ENCODE assay signal across 20 cellular contexts in the genomic region with DNA sequence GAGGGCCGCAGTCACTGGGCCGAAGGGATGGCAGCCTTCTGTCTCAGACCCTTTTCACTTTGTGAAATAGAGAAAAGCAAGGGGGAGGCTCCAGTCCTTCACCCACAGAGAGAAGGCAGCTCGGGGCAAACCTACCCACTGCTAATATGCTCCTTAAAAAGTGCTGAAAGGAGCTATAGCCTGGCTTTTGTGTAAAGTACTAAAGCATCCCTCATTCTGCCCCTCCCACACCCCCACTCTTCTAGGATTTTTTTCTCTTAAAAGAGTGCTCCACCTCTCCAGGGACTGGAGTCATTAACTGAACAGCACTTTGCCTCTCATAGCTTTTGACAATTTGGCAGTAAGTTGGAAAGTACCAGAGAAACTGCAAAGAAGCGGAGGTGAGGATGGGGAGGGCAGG.
DNase-seq lines count a peak whose midpoint lies in the region; ATAC-seq, FAIRE-seq and TF ChIP-seq lines count a peak whose summit lies in the region.
"Had no signal": no experiment of that assay in that cellular context is flagged by ENCODE, and none has a peak within 500 bp of the region (broad histone marks: within the 10 kb centered on the region; RNA-seq: fewer than 3 reads in every experiment).

No MANE protein-coding gene starts in this region.

- DNase-seq in NCI-H2107 treated with DMSO at 0.1 percent for 48 hours (lab: John Stamatoyannopoulos, UW; ENCODE audit: unreplicated experiment) (peak; percentile 74), NCI-H2107 (lab: John Stamatoyannopoulos, UW) (no peak), NCI-H69 (lab: John Stamatoyannopoulos, UW) (peak; percentile 39), lower lobe of right lung (no peak), upper lobe of left lung (no peak), NCI-H2029 (lab: John Stamatoyannopoulos, UW) (no peak), H54 (ENCODE audit: insufficient read length, low spot score) (no peak)
- DNase-seq: DMS153, NCI-H1092, NCI-H2081, NCI-H446 treated with DMSO at 0.1 percent for 48 hours, NCI-H774, SW 1271 had no signal

- intact Hi-C loops in lower lobe of right lung (cut with DNase I), result no loop called here

- 75 to 89% methylated on average over 4 of the region's 4 CpGs for WGBS in upper lobe of left lung, 2 donors

- TF ChIP-seq POLR2A in upper lobe of left lung (IDR thresholded peaks at IDR 0.05), result no peak
- TF ChIP-seq POLR2A in H54 (IDR thresholded peaks at IDR 0.05; ENCODE audit: low read depth, low read length), result no peak

- H3K9me3 ChIP-seq in lower lobe of right lung, result no peaks in the 10 kb centered on the region
- no peaks in the 10 kb centered on the region for H3K9me3 ChIP-seq in upper lobe of left lung
- H3K9me3 ChIP-seq: BLaER1 treated with 17β-estradiol and CSF1 and Interleukin-3, amounts not matched to agents 10 nM and 100 nM; SJSA1 had no signal

- H3K4me3 ChIP-seq in lower lobe of right lung (no peak overlapping the region), upper lobe of left lung (no peak overlapping the region)
- H3K4me3 ChIP-seq: BLaER1 treated with 17β-estradiol and CSF1 and Interleukin-3, amounts not matched to agents 10 nM and 100 nM; SJSA1 had no signal

- H3K4me1 ChIP-seq in lower lobe of right lung (peaks cover 76% of the 10 kb centered on the region), upper lobe of left lung (peaks cover 61 to 80% (median 68%) of the 10 kb centered on the region in 4 donors)

- no peak for TF ChIP-seq EP300 in upper lobe of left lung (IDR thresholded peaks at IDR 0.05)

- peak in 1 of 2 donors; percentile 37 for ATAC-seq in lower lobe of right lung
- ATAC-seq in upper lobe of left lung (ENCODE audit: low FRiP score in 2 of 2), result no peak
- no peak for ATAC-seq in GM19455 (IDR thresholded peaks at IDR 0.05; ENCODE audit: unreplicated experiment)
- ATAC-seq: HepG2, PC-3 had no signal

- H3K27ac ChIP-seq in lower lobe of right lung, result peak overlapping the region; percentile 44
- H3K27ac ChIP-seq in upper lobe of left lung, result peak overlapping the region in 3 of 4 donors; percentile 13 to 40 (median 24)
- H3K27ac ChIP-seq: BLaER1 treated with 17β-estradiol and CSF1 and Interleukin-3, amounts not matched to agents 10 nM and 100 nM; KMS-11; SJSA1 had no signal

- no peaks in the 10 kb centered on the region for H3K36me3 ChIP-seq in lower lobe of right lung
- no peaks in the 10 kb centered on the region for H3K36me3 ChIP-seq in upper lobe of left lung
- H3K36me3 ChIP-seq: BLaER1 treated with 17β-estradiol and CSF1 and Interleukin-3, amounts not matched to agents 10 nM and 100 nM; SJSA1 had no signal

- no peak for FAIRE-seq in H54 (lab: Jason Lieb, UNC)
- FAIRE-seq: GM19239, HepG2 had no signal

- no peaks in the 10 kb centered on the region for H3K27me3 ChIP-seq in lower lobe of right lung (ENCODE audit: low read depth)
- H3K27me3 ChIP-seq in upper lobe of left lung, result no peaks in the 10 kb centered on the region
- H3K27me3 ChIP-seq: BLaER1 treated with 17β-estradiol and CSF1 and Interleukin-3, amounts not matched to agents 10 nM and 100 nM; SJSA1 had no signal

- TF ChIP-seq CTCF in lower lobe of right lung (IDR thresholded peaks at IDR 0.05), result no peak
- TF ChIP-seq CTCF in upper lobe of left lung (IDR thresholded peaks at IDR 0.05), result no peak

Comparison
In these comparisons a context has a peak if more than half of its experiments do, and no peak if none do; other contexts are left out.
1. DNase-seq: peak in NCI-H2107 treated with DMSO at 0.1 percent for 48 hours (single experiment) and NCI-H69 (single experiment); none in NCI-H2107 (single experiment), lower lobe of right lung (single experiment), upper lobe of left lung (0 of 2), NCI-H2029 (single experiment) and H54 (single experiment).